Comparison of ENCODE assay signal across 8 cellular contexts in genomic region chr19:31347356-31347755, GRCh38. TPM values are rescaled to one million over a fixed set of nuclear protein-coding genes. Genes with fewer than 3 reads are reported as not detected.
DNase-seq lines count a peak whose midpoint lies in the region; ATAC-seq and TF ChIP-seq lines count a peak whose summit lies in the region.

No MANE protein-coding gene starts in this region.

- no peaks in the 10 kb centered on the region for H3K4me1 ChIP-seq in Caco-2
- peaks cover 0 to 61% (median 48%) of the 10 kb centered on the region in 4 donors for H3K4me1 ChIP-seq in sigmoid colon
- peaks cover 20% of the 10 kb centered on the region for H3K4me1 ChIP-seq in mucosa of descending colon (ENCODE audit: low read depth)

- H3K36me3 Mint-ChIP-seq in Caco-2 (ENCODE audit: insufficient read depth, unreplicated experiment) (no peaks in the 10 kb centered on the region), T-helper 17 cell (ENCODE audit: low read depth) (peaks cover 3% of the 10 kb centered on the region), glutamatergic neuron (ENCODE audit: unreplicated experiment) (no peaks in the 10 kb centered on the region)

- H3K36me3 ChIP-seq in Caco-2 (ENCODE audit: control insufficient read depth, insufficient read depth, low read length), result no peaks in the 10 kb centered on the region
- no peaks in the 10 kb centered on the region for H3K36me3 ChIP-seq in sigmoid colon
- no peaks in the 10 kb centered on the region for H3K36me3 ChIP-seq in mucosa of descending colon (ENCODE audit: low read depth)

- H3K4me3 Mint-ChIP-seq in Caco-2 (ENCODE audit: unreplicated experiment) (peak overlapping the region; percentile 14), T-helper 17 cell (no peak overlapping the region), glutamatergic neuron (ENCODE audit: unreplicated experiment) (peak overlapping the region; percentile 90)

- intact Hi-C loops in Caco-2 (cut with micrococcal nuclease; ENCODE audit: unreplicated experiment) (no loop called here), sigmoid colon (cut with DNase I) (loop anchor here (10.0 kb wide), 2 partner anchors 243 to 617 kb away; no protein-coding TSS in a partner anchor), mucosa of descending colon (cut with DNase I, micrococcal nuclease) (no loop called here)

- BruUV-seq in Caco-2 (replicated peaks; lab: Mats Ljungman, UMichigan), result no TSS peak

- H3K27me3 ChIP-seq in Caco-2 (replicated peaks; ENCODE audit: control insufficient read depth, insufficient read depth, low read length) (no peaks in the 10 kb centered on the region), sigmoid colon (no peaks in the 10 kb centered on the region)

- TF ChIP-seq CTCF in Caco-2 (IDR thresholded peaks at IDR 0.05; ENCODE audit: insufficient read depth in 1 of 2, low read depth in 1 of 2, low read length in 1 of 2, severe bottlenecking in 1 of 2, unreplicated experiment in 1 of 2) (no peak), glutamatergic neuron (IDR thresholded peaks at IDR 0.05; ENCODE audit: partially characterized antibody, unreplicated experiment) (no peak), sigmoid colon (IDR thresholded peaks at IDR 0.05) (no peak), GM10248 (IDR thresholded peaks at IDR 0.05; ENCODE audit: control extremely low read depth, extremely low read depth, low read depth, missing control alignments) (no peak), mucosa of descending colon (IDR thresholded peaks at IDR 0.05) (no peak)

- no peaks in the 10 kb centered on the region for H3K9me3 ChIP-seq in Caco-2
- H3K9me3 ChIP-seq in T-helper 17 cell (ENCODE audit: control insufficient read depth, low read length, poor library complexity, severe bottlenecking), result no peaks in the 10 kb centered on the region
- no peaks in the 10 kb centered on the region for H3K9me3 ChIP-seq in sigmoid colon
- no peaks in the 10 kb centered on the region for H3K9me3 ChIP-seq in mucosa of descending colon

- peak overlapping the region; percentile 95 to 99 (median 99) for H3K27ac ChIP-seq in sigmoid colon

- H3K4me3 ChIP-seq in Caco-2 (ENCODE audit: low read depth, low read length) (no peak overlapping the region), sigmoid colon (peak overlapping the region; percentile 73 to 98 (median 97)), mucosa of descending colon (no peak overlapping the region)

- H3K4me1 Mint-ChIP-seq in Caco-2 (ENCODE audit: low read depth, unreplicated experiment) (no peaks in the 10 kb centered on the region), T-helper 17 cell (peaks cover 17% of the 10 kb centered on the region), glutamatergic neuron (ENCODE audit: low read depth, unreplicated experiment) (peaks cover 20% of the 10 kb centered on the region)

- DNase-seq in Caco-2 (no peak), T-helper 17 cell (no peak), glutamatergic neuron (no peak), sigmoid colon (no peak), GM10248 (ENCODE audit: extremely low spot score) (no peak), mucosa of descending colon (no peak), NK-92 (lab: John Stamatoyannopoulos, UW; ENCODE audit: unreplicated experiment) (no peak)

- CTCF ChIA-PET in Caco-2 (lab: Charles Lee) (no interaction called here), GM10248 (lab: Yijun Ruan, JAX) (interaction anchor here (0.5 kb wide), 1 partner anchor 662 kb away, joined by 3 read pairs; no protein-coding TSS in a partner anchor)

- TF ChIP-seq EP300 in sigmoid colon (IDR thresholded peaks at IDR 0.05), result no peak

- H3K27me3 Mint-ChIP-seq in Caco-2 (ENCODE audit: insufficient read depth, unreplicated experiment), result peaks cover 22% of the 10 kb centered on the region
- H3K27me3 Mint-ChIP-seq in T-helper 17 cell, result peaks cover 40% of the 10 kb centered on the region
- H3K27me3 Mint-ChIP-seq in glutamatergic neuron (ENCODE audit: unreplicated experiment), result peaks cover 8% of the 10 kb centered on the region

- no peak overlapping the region for H3K27ac Mint-ChIP-seq in Caco-2 (ENCODE audit: unreplicated experiment)
- peak overlapping the region; percentile 71 for H3K27ac Mint-ChIP-seq in T-helper 17 cell
- no peak overlapping the region for H3K27ac Mint-ChIP-seq in glutamatergic neuron (ENCODE audit: unreplicated experiment)

- 21 to 57% methylated on average over 3 of the region's 3 CpGs for WGBS in sigmoid colon, 2 donors

- ATAC-seq in T-helper 17 cell (no peak), mucosa of descending colon (no peak), HG03432 (IDR thresholded peaks at IDR 0.05; ENCODE audit: unreplicated experiment) (no peak)

- TF ChIP-seq POLR2A in sigmoid colon (IDR thresholded peaks at IDR 0.05), result no peak

- POLR2A ChIA-PET in Caco-2 (lab: Charles Lee) (no interaction called here), GM10248 (lab: Yijun Ruan, JAX) (no interaction called here)

- H3K9me3 Mint-ChIP-seq in Caco-2 (ENCODE audit: unreplicated experiment), result no peaks in the 10 kb centered on the region
- peaks cover 11% of the 10 kb centered on the region for H3K9me3 Mint-ChIP-seq in glutamatergic neuron (ENCODE audit: unreplicated experiment)

RNA-seq across cellular contexts. Expression of gene TSHZ3, which starts 1.9 kb away (rescaled TPM):
- total RNA-seq in Caco-2 (2022), result not detected in 2 replicates
- 1 to 10 TPM in 1 of 2 donors, under 1 TPM in 1; 0.68 to 1.3 TPM for total RNA-seq in T-helper 17 cell
- 7.4 TPM for total RNA-seq in glutamatergic neuron (ENCODE audit: unreplicated experiment)
- total RNA-seq in sigmoid colon, result 10 to 100 TPM; 16.1 to 27.7 (median 21.2) TPM
- polyA plus RNA-seq in sigmoid colon, result 1 to 10 TPM in 2 of 3 donors, under 1 TPM in 1; 0.46 to 2.6 (median 1.2) TPM
- total RNA-seq in mucosa of descending colon, result 10 to 100 TPM in 1 of 3 donors, 1 to 10 TPM in 2; 1.6 to 32.1 (median 5.2) TPM

Comparison
In these comparisons a context has a peak if more than half of its experiments do, and no peak if none do; other contexts are left out.
1. H3K4me3 ChIP-seq: peak in sigmoid colon (4 of 4); none in Caco-2 (single experiment) and mucosa of descending colon (single experiment).